ENCODE assay signal across 8 cellular contexts in genomic region chr5:102583663-102584062, GRCh38.
DNase-seq lines count a peak whose midpoint lies in the region; ATAC-seq, FAIRE-seq and TF ChIP-seq lines count a peak whose summit lies in the region.

No MANE protein-coding gene starts in this region.

- POLR2A ChIA-PET in CD4-positive, alpha-beta T cell (lab: Charles Lee) = no interaction called here
- POLR2A ChIA-PET in activated CD4-positive, alpha-beta T cell treated with anti-CD3 and anti-CD28 coated beads, Interleukin-2, amount 10 ng/mL, durations not matched to agents 7 days and 5 days (lab: Charles Lee) = no interaction called here

- CTCF ChIA-PET in CD4-positive, alpha-beta T cell (lab: Charles Lee) = no interaction called here
- CTCF ChIA-PET in activated CD4-positive, alpha-beta T cell treated with anti-CD3 and anti-CD28 coated beads, Interleukin-2, amount 10 ng/mL, durations not matched to agents 7 days and 5 days (lab: Charles Lee) = interaction anchor here (0.6 kb wide), 1 partner anchor 194 kb away, joined by 3 read pairs; no protein-coding TSS in a partner anchor

- H3K4me3 Mint-ChIP-seq in CD4-positive, alpha-beta T cell = no peak overlapping the region
- no peak overlapping the region for H3K4me3 Mint-ChIP-seq in activated T-helper 17 cell treated with anti-CD3 and anti-CD28 coated beads, Interleukin-2, amount 50 U/mL, for 72 hours
- H3K4me3 Mint-ChIP-seq in activated CD4-positive, alpha-beta T cell treated with anti-CD3 and anti-CD28 coated beads, Interleukin-2, amount 10 ng/mL, durations not matched to agents 7 days and 5 days = no peak overlapping the region

- no peaks in the 10 kb centered on the region for H3K9me3 ChIP-seq in CD4-positive, alpha-beta T cell (ENCODE audit: control insufficient read depth, low read length)

- H3K27me3 Mint-ChIP-seq in CD4-positive, alpha-beta T cell = no peaks in the 10 kb centered on the region
- H3K27me3 Mint-ChIP-seq in activated T-helper 17 cell treated with anti-CD3 and anti-CD28 coated beads, Interleukin-2, amount 50 U/mL, for 72 hours = peaks cover 4% of the 10 kb centered on the region
- no peaks in the 10 kb centered on the region for H3K27me3 Mint-ChIP-seq in activated CD4-positive, alpha-beta T cell treated with anti-CD3 and anti-CD28 coated beads, Interleukin-2, amount 10 ng/mL, durations not matched to agents 7 days and 5 days

- H3K27ac Mint-ChIP-seq in CD4-positive, alpha-beta T cell = no peak overlapping the region
- H3K27ac Mint-ChIP-seq in activated T-helper 17 cell treated with anti-CD3 and anti-CD28 coated beads, Interleukin-2, amount 50 U/mL, for 72 hours = no peak overlapping the region
- no peak overlapping the region for H3K27ac Mint-ChIP-seq in activated CD4-positive, alpha-beta T cell treated with anti-CD3 and anti-CD28 coated beads, Interleukin-2, amount 10 ng/mL, durations not matched to agents 7 days and 5 days

- H3K9me3 Mint-ChIP-seq in CD4-positive, alpha-beta T cell = no peaks in the 10 kb centered on the region
- no peaks in the 10 kb centered on the region for H3K9me3 Mint-ChIP-seq in activated T-helper 17 cell treated with anti-CD3 and anti-CD28 coated beads, Interleukin-2, amount 50 U/mL, for 72 hours
- no peaks in the 10 kb centered on the region for H3K9me3 Mint-ChIP-seq in activated CD4-positive, alpha-beta T cell treated with anti-CD3 and anti-CD28 coated beads, Interleukin-2, amount 10 ng/mL, durations not matched to agents 7 days and 5 days

- intact Hi-C loops in CD4-positive, alpha-beta T cell (cut with DNase I, micrococcal nuclease) = loop anchor here (1.0 to 10.0 kb wide), 6 partner anchors 201 to 641 kb away; no protein-coding TSS in a partner anchor

- H3K4me1 Mint-ChIP-seq in CD4-positive, alpha-beta T cell (ENCODE audit: low read depth) = no peaks in the 10 kb centered on the region
- H3K4me1 Mint-ChIP-seq in activated T-helper 17 cell treated with anti-CD3 and anti-CD28 coated beads, Interleukin-2, amount 50 U/mL, for 72 hours = peaks cover 4% of the 10 kb centered on the region
- no peaks in the 10 kb centered on the region for H3K4me1 Mint-ChIP-seq in activated CD4-positive, alpha-beta T cell treated with anti-CD3 and anti-CD28 coated beads, Interleukin-2, amount 10 ng/mL, durations not matched to agents 7 days and 5 days

- TF ChIP-seq CTCF in CD4-positive, alpha-beta T cell (IDR thresholded peaks at IDR 0.05) = peak; percentile 55
- peak; percentile 14 for TF ChIP-seq CTCF in fibroblast of villous mesenchyme (IDR thresholded peaks at IDR 0.05; ENCODE audit: insufficient read depth, low read depth, low read length)

- DNase-seq in CD4-positive, alpha-beta T cell = no peak
- DNase-seq in HTR-8/SVneo (ENCODE audit: insufficient read length, low spot score) (peak; percentile 2), RPMI7951 (ENCODE audit: low read depth) (peak; percentile 18), fibroblast of villous mesenchyme (ENCODE audit: low read depth) (peak; percentile 25), urothelium cell line (ENCODE audit: low spot score) (peak; percentile 14)
- no peak for DNase-seq in activated CD4-positive, alpha-beta T cell treated with anti-CD3 and anti-CD28 coated beads, Interleukin-2, amount 10 ng/mL, durations not matched to agents 7 days and 5 days

- H3K4me3 ChIP-seq in fibroblast of villous mesenchyme (ENCODE audit: low read depth, low read length) = no peak overlapping the region

- no peak for ATAC-seq in CD4-positive, alpha-beta T cell (ENCODE audit: poor library complexity)
- no peak for ATAC-seq in activated T-helper 17 cell treated with anti-CD3 and anti-CD28 coated beads, Interleukin-2, amount 50 U/mL, for 72 hours (replicated peaks)
- no peak for ATAC-seq in HG03469 (IDR thresholded peaks at IDR 0.05; ENCODE audit: unreplicated experiment)

- no peaks in the 10 kb centered on the region for H3K27me3 ChIP-seq in CD4-positive, alpha-beta T cell (ENCODE audit: control insufficient read depth, insufficient read depth, low read length)

- H3K36me3 Mint-ChIP-seq in CD4-positive, alpha-beta T cell (ENCODE audit: low read depth) = no peaks in the 10 kb centered on the region
- no peaks in the 10 kb centered on the region for H3K36me3 Mint-ChIP-seq in activated T-helper 17 cell treated with anti-CD3 and anti-CD28 coated beads, Interleukin-2, amount 50 U/mL, for 72 hours (ENCODE audit: low read depth)
- no peaks in the 10 kb centered on the region for H3K36me3 Mint-ChIP-seq in activated CD4-positive, alpha-beta T cell treated with anti-CD3 and anti-CD28 coated beads, Interleukin-2, amount 10 ng/mL, durations not matched to agents 7 days and 5 days (ENCODE audit: low read depth)

- no peak overlapping the region for H3K27ac ChIP-seq in CD4-positive, alpha-beta T cell (ENCODE audit: low read depth, low read length)

- FAIRE-seq in HTR-8/SVneo (lab: Jason Lieb, UNC) (no peak), urothelium cell line (lab: Jason Lieb, UNC) (no peak)

Comparison
In these comparisons a context has a peak if more than half of its experiments do, and no peak if none do; other contexts are left out.
1. DNase-seq: peak in HTR-8/SVneo (single experiment), RPMI7951 (single experiment), fibroblast of villous mesenchyme (single experiment) and urothelium cell line (single experiment); none in CD4-positive, alpha-beta T cell (0 of 10) and activated CD4-positive, alpha-beta T cell treated with anti-CD3 and anti-CD28 coated beads, Interleukin-2, amount 10 ng/mL, durations not matched to agents 7 days and 5 days (single experiment).